In genomic region chr14:69573205-69573840, GRCh38 we compare ENCODE assay signal across 11 cellular contexts. TPM values are rescaled to one million over a fixed set of nuclear protein-coding genes. Genes with fewer than 3 reads are reported as not detected.
DNase-seq lines count a peak whose midpoint lies in the region; ATAC-seq and TF ChIP-seq lines count a peak whose summit lies in the region.
"Had no signal": no experiment of that assay in that cellular context is flagged by ENCODE, and none has a peak within 500 bp of the region (broad histone marks: within the 10 kb centered on the region; RNA-seq: fewer than 3 reads in every experiment).

No MANE protein-coding gene starts in this region.

- no peaks in the 10 kb centered on the region for H3K36me3 Mint-ChIP-seq in activated naive CD4-positive, alpha-beta T cell treated with anti-CD3 and anti-CD28 coated beads, Interleukin-2, amount 50 U/mL, for 24 hours
- peaks cover 9% of the 10 kb centered on the region for H3K36me3 Mint-ChIP-seq in T-helper 17 cell (ENCODE audit: low read depth)

- H3K27me3 ChIP-seq in iPS-20b (ENCODE audit: insufficient read depth, low read length) = peaks cover 86% of the 10 kb centered on the region
- peaks cover 17 to 99% (median 63%) of the 10 kb centered on the region in 3 donors for H3K27me3 ChIP-seq in stomach

- H3K9me3 ChIP-seq in T-helper 17 cell (ENCODE audit: control insufficient read depth, low read length, poor library complexity, severe bottlenecking) = no peaks in the 10 kb centered on the region
- H3K9me3 ChIP-seq in iPS-20b (ENCODE audit: insufficient read depth, low read depth, low read length) = peaks cover 3% of the 10 kb centered on the region; the same call in 1 of the 2 replicates
- H3K9me3 ChIP-seq in stomach = no peaks in the 10 kb centered on the region
- H3K9me3 ChIP-seq: Peyer's patch had no signal

- intact Hi-C loops in stomach (cut with DNase I; ENCODE audit: low total_unique reads) = no loop called here

- peak overlapping the region; percentile 96 for H3K4me3 Mint-ChIP-seq in activated naive CD4-positive, alpha-beta T cell treated with anti-CD3 and anti-CD28 coated beads, Interleukin-2, amount 50 U/mL, for 24 hours
- H3K4me3 Mint-ChIP-seq in T-helper 17 cell = peak overlapping the region; percentile 95

- H3K27ac ChIP-seq in iPS-20b (ENCODE audit: low read length) = no peak overlapping the region
- H3K27ac ChIP-seq in stomach = no peak overlapping the region
- H3K27ac ChIP-seq: Peyer's patch had no signal

- WGBS in stomach, 5 donors = 16 to 47% (median 30%) methylated on average over 17 to 52 of the region's 52 CpGs

- H3K9ac ChIP-seq in iPS-20b (ENCODE audit: low read depth, low read length) = peak overlapping the region; percentile 70; the same call in 1 of the 2 replicates

- H3K4me3 ChIP-seq in iPS-20b (ENCODE audit: low read length) = peak overlapping the region; percentile 78; the same call in 1 of the 2 replicates
- peak overlapping the region in 3 of 4 donors; percentile 18 to 44 (median 21) for H3K4me3 ChIP-seq in stomach

- H3K4me1 Mint-ChIP-seq in activated naive CD4-positive, alpha-beta T cell treated with anti-CD3 and anti-CD28 coated beads, Interleukin-2, amount 50 U/mL, for 24 hours = peaks cover 10% of the 10 kb centered on the region
- peaks cover 9% of the 10 kb centered on the region for H3K4me1 Mint-ChIP-seq in T-helper 17 cell

- H3K36me3 ChIP-seq in iPS-20b (ENCODE audit: insufficient read depth, low read depth, low read length) = no peaks in the 10 kb centered on the region
- no peaks in the 10 kb centered on the region for H3K36me3 ChIP-seq in stomach
- H3K36me3 ChIP-seq: Peyer's patch had no signal

- ATAC-seq in T-helper 17 cell (no peak), HG02938 (IDR thresholded peaks at IDR 0.05; ENCODE audit: unreplicated experiment) (no peak)

- no peaks in the 10 kb centered on the region for H3K9me3 Mint-ChIP-seq in activated naive CD4-positive, alpha-beta T cell treated with anti-CD3 and anti-CD28 coated beads, Interleukin-2, amount 50 U/mL, for 24 hours
- H3K9me3 Mint-ChIP-seq: dendritic cell treated with granulocyte-macrophage colony-stimulating factor and Interleukin-4, amounts not matched to agents 40 ng/mL and 50 ng/mL, for 4 days had no signal

- no peak for TF ChIP-seq EP300 in stomach (IDR thresholded peaks at IDR 0.05)

- H3K27me3 Mint-ChIP-seq in activated naive CD4-positive, alpha-beta T cell treated with anti-CD3 and anti-CD28 coated beads, Interleukin-2, amount 50 U/mL, for 24 hours = peaks cover 43% of the 10 kb centered on the region
- H3K27me3 Mint-ChIP-seq in T-helper 17 cell = peaks cover 63% of the 10 kb centered on the region

- no peak for DNase-seq in activated naive CD4-positive, alpha-beta T cell treated with Interleukin-2 at 50 U/mL for 16 hours
- DNase-seq in T-helper 17 cell = no peak
- no peak for DNase-seq in stomach
- DNase-seq in Ammon's horn (ENCODE audit: low spot score) = no peak
- no peak for DNase-seq in HCEC 1CT
- DNase-seq: NCI-H2029, Peyer's patch had no signal

- no peak for TF ChIP-seq CTCF in stomach (IDR thresholded peaks at IDR 0.05)

- TF ChIP-seq POLR2A in stomach (IDR thresholded peaks at IDR 0.05) = no peak

- H3K4me1 ChIP-seq in iPS-20b (ENCODE audit: insufficient read depth, low read length) (peaks cover 2% of the 10 kb centered on the region; the same call in 1 of the 2 replicates), stomach (peaks cover 34 to 40% (median 36%) of the 10 kb centered on the region in 4 donors)

- no peak overlapping the region for H3K27ac Mint-ChIP-seq in activated naive CD4-positive, alpha-beta T cell treated with anti-CD3 and anti-CD28 coated beads, Interleukin-2, amount 50 U/mL, for 24 hours
- no peak overlapping the region for H3K27ac Mint-ChIP-seq in T-helper 17 cell
- H3K27ac Mint-ChIP-seq: dendritic cell treated with granulocyte-macrophage colony-stimulating factor and Interleukin-4, amounts not matched to agents 40 ng/mL and 50 ng/mL, for 4 days had no signal

RNA-seq across cellular contexts. Expression of gene CCDC177, which starts 1.3 kb away (rescaled TPM):
- total RNA-seq in T-helper 17 cell = not detected
- total RNA-seq in stomach = under 1 TPM in 1 of 5 donors, not detected in 4; 0.18 TPM
- under 1 TPM in 2 of 3 donors, not detected in 1; 0.03 to 0.25 TPM for polyA plus RNA-seq in stomach
- total RNA-seq: Peyer's patch had no signal

RNA-seq across cellular contexts. Expression of gene SUSD6, which starts 38.1 kb away (rescaled TPM):
- total RNA-seq in T-helper 17 cell (100 to 1,000 TPM in 1 of 2 donors, 10 to 100 TPM in 1; 94.7 to 101 TPM), stomach (10 to 100 TPM; 23.7 to 39.0 (median 31.9) TPM)
- polyA plus RNA-seq in stomach = 10 to 100 TPM in 1 of 3 donors, 1 to 10 TPM in 2; 4.9 to 10.3 (median 7.0) TPM
